In genomic region chr2:60476206-60476946, GRCh38 we compare ENCODE assay signal across 15 cellular contexts.
A peak's percentile ranks its signal among the peaks of the same experiment; 100 is the strongest.
DNase-seq lines count a peak whose midpoint lies in the region; ATAC-seq and TF ChIP-seq lines count a peak whose summit lies in the region.
"Had no signal": no experiment of that assay in that cellular context is flagged by ENCODE, and none has a peak within 500 bp of the region (broad histone marks: within the 10 kb centered on the region; RNA-seq: fewer than 3 reads in every experiment).

No MANE protein-coding gene starts in this region.

- DNase-seq in Right ventricle myocardium superior (no peak), left cardiac atrium (no peak), NCI-H345 (lab: John Stamatoyannopoulos, UW) (peak; percentile 49), islet precursor cell (peak; percentile 26), upper lobe of right lung (peak; percentile 79), MCF 10A (ENCODE audit: unreplicated experiment) (no peak), nucleus accumbens (lab: John Stamatoyannopoulos, UW) (no peak)
- DNase-seq in NK-92 treated with Interleukin-12 subunit alpha and Interleukin-12 subunit beta, amount 100 ng/mL, for 24 hours (lab: John Stamatoyannopoulos, UW) = no peak
- DNase-seq: activated CD4-positive, alpha-beta memory T cell treated with anti-CD3 and anti-CD28 coated beads, Interleukin-2, amount 10 ng/mL, durations not matched to agents 7 days and 5 days; amniotic stem cell; CD8-positive, alpha-beta T cell; gastrocnemius medialis; GDM1; NCI-H2107 had no signal

- H3K27ac Mint-ChIP-seq in MCF 10A (ENCODE audit: low read depth, unreplicated experiment) = no peak overlapping the region
- H3K27ac Mint-ChIP-seq: activated CD4-positive, alpha-beta memory T cell treated with anti-CD3 and anti-CD28 coated beads, Interleukin-2, amount 10 ng/mL, durations not matched to agents 7 days and 5 days; CD8-positive, alpha-beta T cell had no signal

- TF ChIP-seq CTCF in upper lobe of right lung (IDR thresholded peaks at IDR 0.05) = no peak
- no peak for TF ChIP-seq CTCF in MCF 10A (IDR thresholded peaks at IDR 0.05; ENCODE audit: unreplicated experiment)

- H3K27ac ChIP-seq in upper lobe of right lung = no peak overlapping the region
- H3K27ac ChIP-seq: gastrocnemius medialis, HL-60 had no signal

- H3K27me3 ChIP-seq in upper lobe of right lung = no peaks in the 10 kb centered on the region
- H3K27me3 ChIP-seq: gastrocnemius medialis had no signal

- H3K4me3 ChIP-seq in upper lobe of right lung = no peak overlapping the region
- H3K4me3 ChIP-seq: gastrocnemius medialis had no signal

- CTCF ChIA-PET in MCF 10A (lab: Yijun Ruan, JAX) = interaction anchor here (0.5 to 0.9 kb wide), 4 partner anchors 27 to 1714 kb away, joined by 3 to 4 read pairs (median 3); no protein-coding TSS in a partner anchor

- H3K36me3 ChIP-seq in upper lobe of right lung = no peaks in the 10 kb centered on the region
- H3K36me3 ChIP-seq: gastrocnemius medialis had no signal

- no TSS peak for BruUV-seq in MCF 10A (replicated peaks; lab: Mats Ljungman, UMichigan)

- H3K4me1 Mint-ChIP-seq in MCF 10A (ENCODE audit: insufficient read depth, unreplicated experiment) = peaks cover 15% of the 10 kb centered on the region
- H3K4me1 Mint-ChIP-seq: activated CD4-positive, alpha-beta memory T cell treated with anti-CD3 and anti-CD28 coated beads, Interleukin-2, amount 10 ng/mL, durations not matched to agents 7 days and 5 days had no signal

- peaks cover 2% of the 10 kb centered on the region for H3K4me1 ChIP-seq in upper lobe of right lung
- H3K4me1 ChIP-seq: gastrocnemius medialis had no signal

- H3K27me3 Mint-ChIP-seq in MCF 10A (ENCODE audit: insufficient read depth, unreplicated experiment) = no peaks in the 10 kb centered on the region

- ATAC-seq in Right ventricle myocardium superior (ENCODE audit: poor library complexity) (peak; percentile 26), left cardiac atrium (no peak), upper lobe of right lung (peak; percentile 48)
- ATAC-seq: CD8-positive, alpha-beta T cell; gastrocnemius medialis had no signal

- no peaks in the 10 kb centered on the region for H3K9me3 Mint-ChIP-seq in MCF 10A (ENCODE audit: unreplicated experiment)
- H3K9me3 Mint-ChIP-seq: activated CD4-positive, alpha-beta memory T cell treated with anti-CD3 and anti-CD28 coated beads, Interleukin-2, amount 10 ng/mL, durations not matched to agents 7 days and 5 days; CD8-positive, alpha-beta T cell had no signal

- H3K36me3 Mint-ChIP-seq in MCF 10A (ENCODE audit: insufficient read depth, unreplicated experiment) = no peaks in the 10 kb centered on the region
- H3K36me3 Mint-ChIP-seq: CD8-positive, alpha-beta T cell had no signal

- H3K4me3 Mint-ChIP-seq in MCF 10A (ENCODE audit: unreplicated experiment) = no peak overlapping the region
- H3K4me3 Mint-ChIP-seq: activated CD4-positive, alpha-beta memory T cell treated with anti-CD3 and anti-CD28 coated beads, Interleukin-2, amount 10 ng/mL, durations not matched to agents 7 days and 5 days; CD8-positive, alpha-beta T cell had no signal

- no peaks in the 10 kb centered on the region for H3K9me3 ChIP-seq in upper lobe of right lung
- H3K9me3 ChIP-seq: gastrocnemius medialis had no signal

- POLR2A ChIA-PET in MCF 10A (lab: Yijun Ruan, JAX) = no interaction called here

- intact Hi-C loops in Right ventricle myocardium superior (cut with DNase I) (no loop called here), left cardiac atrium (cut with DNase I) (no loop called here), upper lobe of right lung (cut with DNase I) (no loop called here), MCF 10A (cut with micrococcal nuclease) (no loop called here)

Comparison
In these comparisons a context has a peak if more than half of its experiments do, and no peak if none do; other contexts are left out.
1. ATAC-seq: peak in Right ventricle myocardium superior (single experiment) and upper lobe of right lung (single experiment); none in left cardiac atrium (0 of 2).
2. DNase-seq: peak in NCI-H345 (single experiment), islet precursor cell (single experiment) and upper lobe of right lung (single experiment); none in Right ventricle myocardium superior (single experiment), left cardiac atrium (single experiment), MCF 10A (single experiment), NK-92 treated with Interleukin-12 subunit alpha and Interleukin-12 subunit beta, amount 100 ng/mL, for 24 hours (single experiment) and nucleus accumbens (0 of 56).